ENCODE assay signal across 1 cellular context in genomic region chr20:31879143-31879987, GRCh38.
TF ChIP-seq lines count a peak whose summit lies in the region.

No MANE protein-coding gene starts in this region.

TF ChIP-seq in GM12878, 131 proteins besides CTCF, POLR2A, EP300 and RAD21 (continued from another document and continues in another):
- no peak for TF ChIP-seq MEF2A (IDR thresholded peaks at IDR 0.05; ENCODE audit: insufficient read depth, low read depth, low read length)
- TF ChIP-seq MAX (IDR thresholded peaks at IDR 0.05; ENCODE audit: low read depth, low read length), result peak; percentile 71
- TF ChIP-seq PBX3 (IDR thresholded peaks at IDR 0.05; ENCODE audit: insufficient replicate concordance, low read depth, low read length), result no peak
- TF ChIP-seq SP1 (IDR thresholded peaks at IDR 0.05; ENCODE audit: low read depth, low read length), result peak; percentile 53
- no peak for TF ChIP-seq ESRRA (IDR thresholded peaks at IDR 0.05; ENCODE audit: low read length)
- no peak for TF ChIP-seq SUPT20H (IDR thresholded peaks at IDR 0.05; ENCODE audit: borderline replicate concordance, control insufficient read depth, low read depth, low read length)
- TF ChIP-seq PAX5 (IDR thresholded peaks at IDR 0.05; ENCODE audit: borderline replicate concordance, low read depth, low read length), result no peak
- TF ChIP-seq ZBTB33 (IDR thresholded peaks at IDR 0.05), result no peak
- TF ChIP-seq BMI1 (IDR thresholded peaks at IDR 0.05; ENCODE audit: borderline replicate concordance), result peak; percentile 96
- TF ChIP-seq ZZZ3 (IDR thresholded peaks at IDR 0.05; ENCODE audit: control insufficient read depth, insufficient read length, low read depth), result no peak
- TF ChIP-seq E2F4 (IDR thresholded peaks at IDR 0.05; ENCODE audit: low read depth, low read length), result no peak
- TF ChIP-seq ZNF384 (IDR thresholded peaks at IDR 0.05; ENCODE audit: borderline replicate concordance, low read depth, low read length), result no peak
- no peak for TF ChIP-seq MTA3 (IDR thresholded peaks at IDR 0.05; ENCODE audit: borderline replicate concordance, low read length)
- TF ChIP-seq NR2F1 (conservative IDR thresholded peaks at IDR 0.05), result no peak
- peak; percentile 95 for TF ChIP-seq MXI1 (IDR thresholded peaks at IDR 0.05; ENCODE audit: low read depth, low read length)
- TF ChIP-seq CEBPB (IDR thresholded peaks at IDR 0.05; ENCODE audit: borderline replicate concordance in 1 of 2, low read depth in 2 of 2, low read length in 2 of 2), result no peak
- peak; percentile 28; the same call in 1 of the 2 replicates for TF ChIP-seq USF2 (IDR thresholded peaks at IDR 0.05; ENCODE audit: borderline replicate concordance, low read depth, low read length)
- peak; percentile 92 for TF ChIP-seq SIN3A (IDR thresholded peaks at IDR 0.05; ENCODE audit: low read depth, low read length)
- no peak for TF ChIP-seq POLR2AphosphoS2 (IDR thresholded peaks at IDR 0.05; ENCODE audit: low read depth, low read length)
- TF ChIP-seq CREB1 (IDR thresholded peaks at IDR 0.05; ENCODE audit: low read depth), result no peak
- no peak for TF ChIP-seq RB1 (IDR thresholded peaks at IDR 0.05; ENCODE audit: borderline replicate concordance)
- no peak for TF ChIP-seq STAT1 (conservative IDR thresholded peaks at IDR 0.05)
- no peak for TF ChIP-seq SREBF2 (IDR thresholded peaks at IDR 0.05; ENCODE audit: low read length)
- no peak for TF ChIP-seq SPI1 (IDR thresholded peaks at IDR 0.05; ENCODE audit: borderline replicate concordance, insufficient read depth, low read depth, low read length)
- TF ChIP-seq HDAC2 (IDR thresholded peaks at IDR 0.05), result no peak
- TF ChIP-seq JUNB (IDR thresholded peaks at IDR 0.05), result no peak
- no peak for TF ChIP-seq HCFC1 (IDR thresholded peaks at IDR 0.05; ENCODE audit: low read length)
- no peak for TF ChIP-seq ZBTB4 (CRISPR knock-in tag; IDR thresholded peaks at IDR 0.05)
- TF ChIP-seq CHD2 (IDR thresholded peaks at IDR 0.05; ENCODE audit: borderline replicate concordance, low read depth, low read length), result no peak
- TF ChIP-seq PKNOX1 (IDR thresholded peaks at IDR 0.05), result no peak
- TF ChIP-seq MEF2B (IDR thresholded peaks at IDR 0.05; ENCODE audit: partially characterized antibody, poor library complexity, severe bottlenecking), result peak; percentile 94
- no peak for TF ChIP-seq TCF12 (IDR thresholded peaks at IDR 0.05; ENCODE audit: low read depth, low read length)
- no peak for TF ChIP-seq EGR1 (IDR thresholded peaks at IDR 0.05; ENCODE audit: borderline replicate concordance in 1 of 2, low read depth in 2 of 2, low read length in 2 of 2)
- TF ChIP-seq ZNF622 (IDR thresholded peaks at IDR 0.05), result no peak
- no peak for TF ChIP-seq MLLT1 (IDR thresholded peaks at IDR 0.05)
- TF ChIP-seq IRF5 (IDR thresholded peaks at IDR 0.05; ENCODE audit: borderline replicate concordance), result no peak
- no peak for TF ChIP-seq RELB (IDR thresholded peaks at IDR 0.05; ENCODE audit: low read depth)
- TF ChIP-seq EED (IDR thresholded peaks at IDR 0.05; ENCODE audit: low read depth), result no peak
- no peak for TF ChIP-seq ATF7 (IDR thresholded peaks at IDR 0.05; ENCODE audit: low read depth)
- TF ChIP-seq CBX5 (IDR thresholded peaks at IDR 0.05; ENCODE audit: low read depth), result no peak
- no peak for TF ChIP-seq TCF7 (IDR thresholded peaks at IDR 0.05; ENCODE audit: borderline replicate concordance)
- no peak for TF ChIP-seq CHD1 (IDR thresholded peaks at IDR 0.05; ENCODE audit: low read depth, low read length)
- no peak for TF ChIP-seq STAT3 (IDR thresholded peaks at IDR 0.05; ENCODE audit: low read depth, low read length)
- TF ChIP-seq RELA (IDR thresholded peaks at IDR 0.05; ENCODE audit: borderline replicate concordance, partially characterized antibody), result no peak
- no peak for TF ChIP-seq JUND (IDR thresholded peaks at IDR 0.05; ENCODE audit: low read depth, low read length)
